In the genomic region with DNA sequence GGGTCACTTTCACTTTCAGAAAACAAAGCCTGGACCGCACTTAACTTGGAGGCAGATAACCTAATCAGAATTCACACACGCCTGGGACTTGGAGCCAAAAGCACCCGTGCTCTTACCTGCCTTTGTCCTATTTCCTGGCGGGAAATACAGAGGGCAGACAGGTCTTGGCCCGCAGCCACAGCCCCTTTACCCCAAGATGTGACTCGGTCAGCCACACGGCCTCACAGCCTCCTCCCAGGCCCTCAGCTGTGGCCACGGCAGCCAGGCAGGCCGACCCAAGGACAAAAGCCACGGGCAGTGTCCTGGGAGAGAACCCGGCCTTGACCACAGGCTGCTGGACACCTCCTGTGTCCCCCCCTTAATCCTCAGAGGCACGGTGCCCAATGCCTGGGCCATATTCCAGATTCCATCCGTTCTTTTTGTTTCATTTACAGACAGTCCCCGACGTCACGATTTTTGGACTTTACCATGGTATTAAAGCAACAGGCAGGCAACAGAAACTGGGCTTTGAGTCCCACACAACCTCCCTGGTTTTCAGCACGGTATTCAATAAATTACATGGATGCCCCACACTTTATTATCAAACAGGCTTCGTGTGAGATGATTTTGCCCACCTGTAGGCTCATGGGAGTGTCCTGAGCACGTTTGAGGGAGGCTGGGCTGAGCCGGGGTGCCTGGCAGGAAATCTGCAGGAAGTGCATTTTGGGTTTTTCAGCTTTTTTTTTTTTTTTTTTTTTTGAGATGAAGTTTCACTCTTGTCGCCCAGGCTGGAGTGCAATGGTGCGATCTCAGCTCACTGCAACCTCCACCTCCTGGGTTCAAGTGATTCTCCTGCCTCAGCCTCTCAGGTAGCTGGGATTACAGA, we compare ENCODE assay signal across 9 cellular contexts. TPM values are rescaled to one million over a fixed set of nuclear protein-coding genes. Genes with fewer than 3 reads are reported as not detected.
DNase-seq lines count a peak whose midpoint lies in the region; ATAC-seq and TF ChIP-seq lines count a peak whose summit lies in the region.
"Had no signal": no experiment of that assay in that cellular context is flagged by ENCODE, and none has a peak within 500 bp of the region (broad histone marks: within the 10 kb centered on the region; RNA-seq: fewer than 3 reads in every experiment).

No MANE protein-coding gene starts in this region.

- H4K8ac ChIP-seq in neuronal stem cell (ENCODE audit: low read depth, low read length), result peak overlapping the region; percentile 65

- H3K18ac ChIP-seq in neuronal stem cell (ENCODE audit: low read length), result peak overlapping the region; percentile 71

- no peak for ATAC-seq in GM21619 (IDR thresholded peaks at IDR 0.05; ENCODE audit: unreplicated experiment)

- H2BK15ac ChIP-seq in neuronal stem cell (ENCODE audit: low read length), result no peak overlapping the region

- TF ChIP-seq CTCF in Peyer's patch (IDR thresholded peaks at IDR 0.05) (no peak), fibroblast of the aortic adventitia (IDR thresholded peaks at IDR 0.05; ENCODE audit: insufficient read depth, low read length) (no peak), WERI-Rb-1 (IDR thresholded peaks at IDR 0.05; ENCODE audit: low read depth, low read length) (no peak)

- peak overlapping the region; percentile 56 for H3K14ac ChIP-seq in neuronal stem cell (ENCODE audit: low read length)

- peak; percentile 64 for DNase-seq in AG08395 (ENCODE audit: low spot score)
- DNase-seq in Peyer's patch, result peak; percentile 21 to 67 (median 57)
- peak; percentile 86 for DNase-seq in fibroblast of the aortic adventitia (ENCODE audit: low read depth)
- no peak for DNase-seq in neuronal stem cell (ENCODE audit: low spot score)
- DNase-seq in cortex of kidney (lab: John Stamatoyannopoulos, UW), result no peak
- no peak for DNase-seq in stimulated activated naive CD4-positive, alpha-beta T cell (lab: John Stamatoyannopoulos, UW)
- no peak for DNase-seq in WERI-Rb-1
- DNase-seq: NCI-H524 treated with DMSO at 0.1 percent for 48 hours had no signal

- WGBS in neuronal stem cell (ENCODE audit: extremely low coverage in 2 of 2, insufficient read length in 2 of 2, insufficient replicate concordance in 1 of 2), 2 donors, result no CpG with 5 or more reads among the region's 22 CpGs

- H2AK5ac ChIP-seq in neuronal stem cell (ENCODE audit: low read depth, low read length), result peak overlapping the region; percentile 56

- H3K4me1 ChIP-seq in Peyer's patch (peaks cover 0 to 5% (median 0%) of the 10 kb centered on the region in 4 donors), neuronal stem cell (ENCODE audit: control insufficient read depth in 2 of 2, insufficient read depth in 1 of 2, low read depth in 1 of 2, low read length in 2 of 2) (peaks cover 0 to 2% of the 10 kb centered on the region in 2 donors)

- H3K23ac ChIP-seq in neuronal stem cell (ENCODE audit: low read depth, low read length, poor library complexity), result peak overlapping the region; percentile 85

- peak overlapping the region; percentile 25 for H3K4me2 ChIP-seq in neuronal stem cell (ENCODE audit: insufficient read depth, low read length, poor library complexity, severe bottlenecking)

- H3K9me3 ChIP-seq in Peyer's patch (no peaks in the 10 kb centered on the region), neuronal stem cell (replicated peaks in 1 of 2; ENCODE audit: control insufficient read depth in 2 of 2, insufficient read depth in 1 of 2, low read depth in 1 of 2, low read length in 2 of 2) (no peaks in the 10 kb centered on the region), WERI-Rb-1 (ENCODE audit: severe bottlenecking) (no peaks in the 10 kb centered on the region)

- H2BK5ac ChIP-seq in neuronal stem cell (ENCODE audit: low read length), result no peak overlapping the region

- no peak overlapping the region for H4K91ac ChIP-seq in neuronal stem cell (ENCODE audit: low read depth, low read length, poor library complexity)

- no peak overlapping the region for H2AFZ ChIP-seq in neuronal stem cell (ENCODE audit: low read length)

- peak overlapping the region in 3 of 4 donors; percentile 4 to 36 (median 33) for H3K4me3 ChIP-seq in Peyer's patch
- peak overlapping the region; percentile 60 for H3K4me3 ChIP-seq in fibroblast of the aortic adventitia (ENCODE audit: low read depth, low read length)
- H3K4me3 ChIP-seq in neuronal stem cell (ENCODE audit: low read length in 2 of 2), result no peak overlapping the region
- H3K4me3 ChIP-seq in WERI-Rb-1 (ENCODE audit: low read depth, low read length), result no peak overlapping the region

- H2BK12ac ChIP-seq in neuronal stem cell (ENCODE audit: low read length), result no peak overlapping the region

- TF ChIP-seq POLR2A in Peyer's patch (IDR thresholded peaks at IDR 0.05), result no peak

- H3K27me3 ChIP-seq in Peyer's patch (no peaks in the 10 kb centered on the region), neuronal stem cell (ENCODE audit: control insufficient read depth in 3 of 3, insufficient read depth in 3 of 3, low read depth in 1 of 3, low read length in 3 of 3) (no peaks in the 10 kb centered on the region), WERI-Rb-1 (ENCODE audit: insufficient read depth, low read depth, severe bottlenecking) (no peaks in the 10 kb centered on the region)

- no peaks in the 10 kb centered on the region for H3K79me1 ChIP-seq in neuronal stem cell (ENCODE audit: low read depth, low read length)

- peak overlapping the region; percentile 4 for H3K9ac ChIP-seq in neuronal stem cell (ENCODE audit: low read depth, low read length, poor library complexity)

- H3K4ac ChIP-seq in neuronal stem cell (ENCODE audit: low read length), result no peak overlapping the region

- H3K36me3 ChIP-seq in Peyer's patch (no peaks in the 10 kb centered on the region), neuronal stem cell (replicated peaks in 1 of 2; ENCODE audit: control insufficient read depth in 2 of 2, insufficient read depth in 2 of 2, low read length in 2 of 2) (peaks cover 5 to 11% of the 10 kb centered on the region in 2 donors), WERI-Rb-1 (no peaks in the 10 kb centered on the region; the same call in 1 of the 2 replicates)

- H3K27ac ChIP-seq in Peyer's patch (peak overlapping the region; percentile 56 to 79 (median 67)), neuronal stem cell (replicated peaks; ENCODE audit: low read length) (no peak overlapping the region), WERI-Rb-1 (no peak overlapping the region)

- H2BK120ac ChIP-seq in neuronal stem cell (ENCODE audit: low read depth, low read length), result no peak overlapping the region

RNA-seq across cellular contexts. Expression of gene GAA, which starts 30.0 kb away (rescaled TPM):
- 10 to 100 TPM; 33.8 to 88.1 (median 42.3) TPM for total RNA-seq in Peyer's patch
- 66.6 and 75.1 TPM in 2 replicates for total RNA-seq in fibroblast of the aortic adventitia (ENCODE audit: low replicate concordance)
- polyA plus RNA-seq in neuronal stem cell (2013, experiment 1 of 2), result 50.1 TPM
- 49.6 TPM for polyA plus RNA-seq in neuronal stem cell (2013, experiment 2 of 2)

RNA-seq across cellular contexts. Expression of gene CCDC40, which starts 34.9 kb away (rescaled TPM):
- total RNA-seq in Peyer's patch, result 10 to 100 TPM in 2 of 4 donors, 1 to 10 TPM in 2; 2.8 to 54.5 (median 7.8) TPM
- 3.0 and 5.2 TPM in 2 replicates for total RNA-seq in fibroblast of the aortic adventitia (ENCODE audit: low replicate concordance)
- 5.8 TPM for polyA plus RNA-seq in neuronal stem cell (2013, experiment 1 of 2)
- polyA plus RNA-seq in neuronal stem cell (2013, experiment 2 of 2), result 6.3 TPM

RNA-seq across cellular contexts. Expression of gene TBC1D16, which starts 35.7 kb away (rescaled TPM):
- total RNA-seq in Peyer's patch (10 to 100 TPM; 11.9 to 29.7 (median 22.2) TPM), fibroblast of the aortic adventitia (ENCODE audit: low replicate concordance) (33.4 and 37.8 TPM in 2 replicates)
- 23.3 TPM for polyA plus RNA-seq in neuronal stem cell (2013, experiment 1 of 2)
- 22.9 TPM for polyA plus RNA-seq in neuronal stem cell (2013, experiment 2 of 2)

Comparison
In these comparisons a context has a peak if more than half of its experiments do, and no peak if none do; other contexts are left out.
1. DNase-seq: peak in AG08395 (single experiment), Peyer's patch (3 of 3) and fibroblast of the aortic adventitia (single experiment); none in neuronal stem cell (single experiment), cortex of kidney (single experiment), stimulated activated naive CD4-positive, alpha-beta T cell (0 of 6) and WERI-Rb-1 (single experiment).
2. H3K27ac ChIP-seq: peak in Peyer's patch (4 of 4); none in neuronal stem cell (single experiment) and WERI-Rb-1 (single experiment).
3. H3K4me3 ChIP-seq: peak in Peyer's patch (3 of 4) and fibroblast of the aortic adventitia (single experiment); none in neuronal stem cell (0 of 2) and WERI-Rb-1 (single experiment).